In the genomic region with DNA sequence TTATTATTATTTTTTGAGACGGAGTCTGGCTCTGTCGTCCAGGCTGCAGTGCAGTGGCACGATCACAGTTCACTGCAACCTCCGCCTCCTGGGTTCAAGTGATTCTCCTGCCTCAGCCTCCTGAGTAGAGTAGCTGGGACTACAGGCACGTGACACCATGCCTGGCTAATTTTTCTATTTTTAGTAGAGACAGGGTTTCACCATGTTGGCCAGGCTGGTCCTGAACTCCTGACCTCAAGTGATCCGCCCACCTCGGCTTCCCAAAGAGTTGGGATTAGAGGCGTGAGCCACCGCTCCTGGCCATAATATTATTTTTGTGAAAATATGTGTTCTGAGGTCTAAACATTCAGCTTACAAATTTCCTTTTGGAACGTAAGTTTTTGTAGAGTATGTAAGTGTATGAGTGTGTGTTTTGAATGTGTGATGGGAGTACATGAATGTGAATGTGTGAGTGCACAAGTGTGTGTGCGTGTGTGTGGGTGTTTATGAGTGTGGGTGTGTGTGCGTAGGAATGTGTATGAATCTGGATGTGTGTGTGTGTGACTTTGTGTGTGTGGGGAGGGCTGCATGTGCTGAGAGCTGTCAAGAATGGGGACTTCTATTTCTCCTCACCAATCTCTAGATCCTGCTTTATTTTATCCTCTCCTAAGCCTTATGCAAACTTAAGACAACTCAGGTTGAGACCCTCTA, we compare ENCODE assay signal across 15 cellular contexts. TPM values are rescaled to one million over a fixed set of nuclear protein-coding genes. Genes with fewer than 3 reads are reported as not detected.
DNase-seq lines count a peak whose midpoint lies in the region; ATAC-seq and TF ChIP-seq lines count a peak whose summit lies in the region.
"Had no signal": no experiment of that assay in that cellular context is flagged by ENCODE, and none has a peak within 500 bp of the region (broad histone marks: within the 10 kb centered on the region; RNA-seq: fewer than 3 reads in every experiment).

No MANE protein-coding gene starts in this region.

- H3K27me3 Mint-ChIP-seq in activated naive CD8-positive, alpha-beta T cell treated with anti-CD3 and anti-CD28 coated beads, Interleukin-2, amount 50 U/mL, for 24 hours, result peaks cover 2% of the 10 kb centered on the region
- peaks cover 8% of the 10 kb centered on the region for H3K27me3 Mint-ChIP-seq in activated naive CD8-positive, alpha-beta T cell treated with anti-CD3 and anti-CD28 coated beads for 36 hours

- no peaks in the 10 kb centered on the region for H3K9me3 Mint-ChIP-seq in activated naive CD8-positive, alpha-beta T cell treated with anti-CD3 and anti-CD28 coated beads, Interleukin-2, amount 50 U/mL, for 24 hours
- H3K9me3 Mint-ChIP-seq in activated naive CD8-positive, alpha-beta T cell treated with anti-CD3 and anti-CD28 coated beads for 36 hours, result no peaks in the 10 kb centered on the region

- no peaks in the 10 kb centered on the region for H3K36me3 ChIP-seq in right lobe of liver
- H3K36me3 ChIP-seq in spleen, result no peaks in the 10 kb centered on the region

- H3K4me3 ChIP-seq in right lobe of liver (no peak overlapping the region), spleen (peak overlapping the region in 1 of 8 donors; percentile 14)
- H3K4me3 ChIP-seq: GM23248 had no signal

- no peak overlapping the region for H3K4me3 Mint-ChIP-seq in activated naive CD8-positive, alpha-beta T cell treated with anti-CD3 and anti-CD28 coated beads, Interleukin-2, amount 50 U/mL, for 24 hours
- no peak overlapping the region for H3K4me3 Mint-ChIP-seq in activated naive CD8-positive, alpha-beta T cell treated with anti-CD3 and anti-CD28 coated beads for 36 hours

- H3K4me1 Mint-ChIP-seq in activated naive CD8-positive, alpha-beta T cell treated with anti-CD3 and anti-CD28 coated beads, Interleukin-2, amount 50 U/mL, for 24 hours, result peaks cover 24% of the 10 kb centered on the region
- H3K4me1 Mint-ChIP-seq in activated naive CD8-positive, alpha-beta T cell treated with anti-CD3 and anti-CD28 coated beads for 36 hours, result peaks cover 18% of the 10 kb centered on the region

- H3K4me1 ChIP-seq in right lobe of liver, result peaks cover 0 to 30% (median 18%) of the 10 kb centered on the region in 4 donors
- H3K4me1 ChIP-seq in spleen, result peaks cover 7 to 51% (median 25%) of the 10 kb centered on the region in 6 donors

- H3K27me3 ChIP-seq in right lobe of liver, result no peaks in the 10 kb centered on the region
- no peaks in the 10 kb centered on the region for H3K27me3 ChIP-seq in spleen (replicated peaks in 1 of 7)

- H3K27ac ChIP-seq in VCaP (peak overlapping the region; percentile 39), right lobe of liver (peak overlapping the region in 2 of 3 donors; percentile 53 to 63), spleen (peak overlapping the region in 7 of 8 donors; percentile 74 to 88 (median 81))
- H3K27ac ChIP-seq: GM23248 had no signal

- peak overlapping the region; percentile 3 for H3K27ac Mint-ChIP-seq in activated naive CD8-positive, alpha-beta T cell treated with anti-CD3 and anti-CD28 coated beads, Interleukin-2, amount 50 U/mL, for 24 hours
- no peak overlapping the region for H3K27ac Mint-ChIP-seq in activated naive CD8-positive, alpha-beta T cell treated with anti-CD3 and anti-CD28 coated beads for 36 hours

- no peak for ATAC-seq in activated naive CD8-positive, alpha-beta T cell treated with anti-CD3 and anti-CD28 coated beads, Interleukin-2, amount 50 U/mL, for 24 hours
- no peak for ATAC-seq in right lobe of liver

- intact Hi-C loops in right lobe of liver (cut with DNase I), result loop anchor here in 1 of 2 donors (10.0 kb wide), 1 partner anchor 85 kb away; no protein-coding TSS in a partner anchor
- intact Hi-C loops in spleen (cut with DNase I; ENCODE audit: low total_unique reads), result loop anchor here (10.0 kb wide), 1 partner anchor 625 kb away; no protein-coding TSS in a partner anchor

- H3K36me3 Mint-ChIP-seq in activated naive CD8-positive, alpha-beta T cell treated with anti-CD3 and anti-CD28 coated beads, Interleukin-2, amount 50 U/mL, for 24 hours (ENCODE audit: low read depth), result no peaks in the 10 kb centered on the region
- H3K36me3 Mint-ChIP-seq in activated naive CD8-positive, alpha-beta T cell treated with anti-CD3 and anti-CD28 coated beads for 36 hours, result no peaks in the 10 kb centered on the region

- WGBS in right lobe of liver (ENCODE audit: insufficient coverage, low coverage, low lambda C conversion rate, missing lambda C conversion rate), result 75% methylated on average over 11 of the region's 12 CpGs
- 86 to 94% (median 90%) methylated on average over 12 of the region's 12 CpGs for WGBS in spleen, 5 donors

- TF ChIP-seq POLR2A in right lobe of liver (IDR thresholded peaks at IDR 0.05) (no peak), spleen (IDR thresholded peaks at IDR 0.05) (no peak)

- H3K9me3 ChIP-seq in right lobe of liver (no peaks in the 10 kb centered on the region), spleen (no peaks in the 10 kb centered on the region)

- TF ChIP-seq CTCF in VCaP (conservative IDR thresholded peaks at IDR 0.05) (no peak), right lobe of liver (IDR thresholded peaks at IDR 0.05) (no peak), spleen (IDR thresholded peaks at IDR 0.05 in 8 of 11, conservative IDR thresholded peaks at IDR 0.05 in 3 of 11) (no peak)

- DNase-seq in activated naive CD8-positive, alpha-beta T cell treated with anti-CD3 and anti-CD28 coated beads, Interleukin-2, amount 50 U/mL, for 24 hours, result no peak
- DNase-seq in activated naive CD8-positive, alpha-beta T cell treated with anti-CD3 and anti-CD28 coated beads for 36 hours, result no peak
- DNase-seq in right lobe of liver (no peak), spleen (no peak), NCI-H510A (lab: John Stamatoyannopoulos, UW) (no peak), activated T-cell treated with anti-CD3 and anti-CD28 coated beads for 4 hours (no peak), RKO (ENCODE audit: low spot score) (no peak)
- DNase-seq: C1 segment of cervical spinal cord, DMS53, GM23248, Karpas-422, NCI-H1930, NCI-H2171, NCI-H510A treated with DMSO at 0.1 percent for 48 hours had no signal

RNA-seq across cellular contexts. Expression of gene MGST2, which starts 5.7 kb away (rescaled TPM):
- 1 to 10 TPM; 7.3 to 9.5 TPM for total RNA-seq in activated naive CD8-positive, alpha-beta T cell treated with anti-CD3 and anti-CD28 coated beads for 36 hours
- total RNA-seq in right lobe of liver (100 to 1,000 TPM; 105 to 125 (median 114) TPM), spleen (100 to 1,000 TPM in 1 of 7 donors, 10 to 100 TPM in 6; 41.5 to 114 (median 67.3) TPM)
- polyA plus RNA-seq in spleen, result 10 to 100 TPM; 26.9 to 54.1 (median 50.6) TPM

Comparison
In these comparisons a context has a peak if more than half of its experiments do, and no peak if none do; other contexts are left out.
1. RNA of gene MGST2, which starts 5.7 kb away (total RNA-seq): 105 to 125 TPM in right lobe of liver and 41.5 to 114 TPM in spleen; 7.3 to 9.5 TPM in activated naive CD8-positive, alpha-beta T cell treated with anti-CD3 and anti-CD28 coated beads for 36 hours; every median in the first group is over 4 times any median in the second.
2. Peak in every context shown above with its lines, with median percentiles within 50 percentile points of each other: H3K27ac ChIP-seq.